In the genomic region with DNA sequence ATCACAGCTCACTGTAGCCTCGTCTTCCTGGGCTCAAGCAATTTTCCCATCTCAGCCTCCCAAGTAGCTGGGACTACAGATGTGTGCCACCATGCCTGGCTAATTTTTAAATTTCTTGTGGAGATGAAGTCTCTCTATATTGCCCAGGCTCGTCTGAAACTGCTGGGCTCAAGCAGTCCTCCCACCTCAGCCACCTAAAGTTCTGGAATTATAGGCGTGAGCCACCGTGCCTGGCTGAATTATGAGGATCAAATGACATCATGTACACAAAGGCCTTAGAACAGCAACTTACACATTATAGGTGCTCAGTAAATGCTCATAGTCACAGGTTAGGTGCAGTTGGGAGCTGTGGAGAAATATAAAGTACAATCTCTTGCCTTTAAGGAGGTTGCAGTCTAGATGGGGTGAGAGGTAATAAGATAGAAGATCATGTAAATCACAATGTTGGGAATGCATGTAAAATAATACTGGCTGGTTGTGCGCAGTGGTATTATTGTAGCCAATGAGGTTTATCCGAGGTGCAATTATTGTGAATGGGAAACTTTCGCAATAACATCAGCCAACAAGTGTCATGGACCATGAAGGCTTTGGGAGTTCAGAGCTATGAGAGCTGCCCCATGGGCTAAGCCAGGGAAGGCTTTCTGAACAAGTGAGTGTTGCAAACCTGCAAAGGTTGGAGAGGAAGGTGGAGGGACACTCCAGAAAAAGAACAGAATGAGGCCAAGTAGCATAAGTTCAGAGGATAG, we compare ENCODE assay signal across 21 cellular contexts. TPM values are rescaled to one million over a fixed set of nuclear protein-coding genes. Genes with fewer than 3 reads are reported as not detected.
DNase-seq lines count a peak whose midpoint lies in the region; ATAC-seq, FAIRE-seq and TF ChIP-seq lines count a peak whose summit lies in the region.
"Had no signal": no experiment of that assay in that cellular context is flagged by ENCODE, and none has a peak within 500 bp of the region (broad histone marks: within the 10 kb centered on the region; RNA-seq: fewer than 3 reads in every experiment).

No MANE protein-coding gene starts in this region.

- H3K4me3 Mint-ChIP-seq in osteocyte (ENCODE audit: unreplicated experiment), result no peak overlapping the region
- H3K4me3 Mint-ChIP-seq in naive thymus-derived CD4-positive, alpha-beta T cell, result no peak overlapping the region
- H3K4me3 Mint-ChIP-seq: CD14-positive monocyte had no signal

- TF ChIP-seq EP300 in HepG2 (IDR thresholded peaks at IDR 0.05; ENCODE audit: low read depth in 2 of 2, low read length in 2 of 2), result no peak
- TF ChIP-seq EP300 in HepG2 (CRISPR knock-in tag; IDR thresholded peaks at IDR 0.05; ENCODE audit: borderline replicate concordance), result no peak

- no TSS peak for BruUV-seq in HepG2 (replicated peaks; lab: Mats Ljungman, UMichigan)

- no peak overlapping the region for H3K4me2 ChIP-seq in HepG2 (ENCODE audit: low read depth, low read length)
- H3K4me2 ChIP-seq: KMS-11 had no signal

- peaks cover 9% of the 10 kb centered on the region for H3K4me1 Mint-ChIP-seq in osteocyte (ENCODE audit: unreplicated experiment)
- H3K4me1 Mint-ChIP-seq in naive thymus-derived CD4-positive, alpha-beta T cell, result peaks cover 0 to 8% (median 3%) of the 10 kb centered on the region in 7 donors

- in situ Hi-C loops in HepG2 (cut with HindIII; ENCODE audit: extremely low pct_ligation_motif_present, low pct_unique_long_range_greater_than_20kb), result no loop called here

- intact Hi-C loops in HepG2 (cut with micrococcal nuclease; ENCODE audit: unreplicated experiment), result no loop called here
- intact Hi-C loops in right lobe of liver (cut with DNase I), result no loop called here
- intact Hi-C loops in esophagus squamous epithelium (cut with DNase I), result no loop called here
- intact Hi-C loops in naive thymus-derived CD4-positive, alpha-beta T cell (cut with micrococcal nuclease), result no loop called here

- WGBS in HepG2 (ENCODE audit: low lambda C conversion rate), result 95% methylated on average over 7 of the region's 7 CpGs
- WGBS in right lobe of liver (ENCODE audit: insufficient coverage, low coverage, low lambda C conversion rate, missing lambda C conversion rate), result 88% methylated on average over 7 of the region's 7 CpGs
- WGBS in esophagus squamous epithelium, 2 donors, result 71 to 88% methylated on average over 7 of the region's 7 CpGs

- no peak overlapping the region for H2AFZ ChIP-seq in HepG2 (ENCODE audit: low read length)

- ATAC-seq in HepG2 (no peak), right lobe of liver (no peak)
- no peak for ATAC-seq in naive thymus-derived CD4-positive, alpha-beta T cell

- FAIRE-seq in HepG2 (lab: Jason Lieb, UNC), result no peak
- FAIRE-seq: A204.1, GM19239, HTR-8/SVneo had no signal

- CTCF ChIA-PET in HepG2 (lab: Yijun Ruan, JAX; ENCODE audit: low intra/inter-chr PET ratio, low total read pairs), result no interaction called here
- CTCF ChIA-PET in naive thymus-derived CD4-positive, alpha-beta T cell (lab: Charles Lee), result interaction anchor here (1.4 kb wide), 1 partner anchor 56 kb away, joined by 4 read pairs; no protein-coding TSS in a partner anchor

- TF ChIP-seq POLR2A in HepG2 (IDR thresholded peaks at IDR 0.05; ENCODE audit: insufficient read depth in 1 of 2, low read depth in 2 of 2, low read length in 2 of 2) (no peak), right lobe of liver (IDR thresholded peaks at IDR 0.05) (no peak), esophagus squamous epithelium (IDR thresholded peaks at IDR 0.05) (no peak)

- no peaks in the 10 kb centered on the region for H3K9me3 Mint-ChIP-seq in osteocyte (ENCODE audit: unreplicated experiment)
- H3K9me3 Mint-ChIP-seq in naive thymus-derived CD4-positive, alpha-beta T cell, result no peaks in the 10 kb centered on the region
- H3K9me3 Mint-ChIP-seq: CD14-positive monocyte had no signal

- H3K4me1 ChIP-seq in HepG2 (ENCODE audit: insufficient read depth, low read length) (peaks cover 51% of the 10 kb centered on the region), right lobe of liver (no peaks in the 10 kb centered on the region), esophagus squamous epithelium (peaks cover 0 to 27% (median 0%) of the 10 kb centered on the region in 3 donors)
- no peaks in the 10 kb centered on the region for H3K4me1 ChIP-seq in naive thymus-derived CD4-positive, alpha-beta T cell (ENCODE audit: control insufficient read depth in 2 of 2, insufficient read depth in 2 of 2, low read length in 2 of 2)

- H3K4me3 ChIP-seq in HepG2 (replicated peaks in 1 of 3; ENCODE audit: insufficient read depth in 1 of 3, low read depth in 2 of 3, low read length in 3 of 3) (no peak overlapping the region), right lobe of liver (no peak overlapping the region), esophagus squamous epithelium (no peak overlapping the region)
- H3K4me3 ChIP-seq in naive thymus-derived CD4-positive, alpha-beta T cell (ENCODE audit: low read length), result no peak overlapping the region
- H3K4me3 ChIP-seq: SK-N-MC had no signal

- peaks cover 5% of the 10 kb centered on the region for H3K27me3 Mint-ChIP-seq in osteocyte (ENCODE audit: unreplicated experiment)
- H3K27me3 Mint-ChIP-seq in naive thymus-derived CD4-positive, alpha-beta T cell, result peaks cover 0 to 7% (median 0%) of the 10 kb centered on the region in 5 donors

- DNase-seq in HepG2 (ENCODE audit: low spot score) (no peak), right lobe of liver (no peak), NCI-H69 (lab: John Stamatoyannopoulos, UW) (peak; percentile 26), esophagus squamous epithelium (lab: John Stamatoyannopoulos, UW) (no peak), osteocyte (ENCODE audit: extremely low spot score, unreplicated experiment) (no peak), ureter (ENCODE audit: low spot score) (no peak), cerebellar cortex (ENCODE audit: low spot score) (no peak)
- DNase-seq in naive thymus-derived CD4-positive, alpha-beta T cell, result no peak
- DNase-seq: DMS53; HCEC 1CT; NCI-H2081 treated with DMSO at 0.1 percent for 48 hours; NCI-H526 treated with DMSO at 0.1 percent for 48 hours; NK-92 treated with Interleukin-12 subunit alpha and Interleukin-12 subunit beta, amount 100 ng/mL, for 24 hours had no signal

- no peaks in the 10 kb centered on the region for H4K20me1 ChIP-seq in HepG2 (ENCODE audit: insufficient read depth, low read length)

- H3K27ac ChIP-seq in HepG2 (ENCODE audit: extremely low read length, insufficient read depth, low read length) (no peak overlapping the region), right lobe of liver (no peak overlapping the region), esophagus squamous epithelium (peak overlapping the region in 3 of 4 donors; percentile 56 to 79 (median 61))
- H3K27ac ChIP-seq in naive thymus-derived CD4-positive, alpha-beta T cell (ENCODE audit: low read depth, low read length), result no peak overlapping the region
- H3K27ac ChIP-seq: HL-60, KMS-11, SK-N-MC had no signal

- no peaks in the 10 kb centered on the region for H3K79me2 ChIP-seq in HepG2 (ENCODE audit: insufficient read depth, low read length)

- no peak overlapping the region for H3K9ac ChIP-seq in HepG2 (ENCODE audit: insufficient read depth, low read depth, low read length)
- H3K9ac ChIP-seq: KMS-11 had no signal

- no peak for TF ChIP-seq RAD21 in HepG2 (CRISPR knock-in tag; IDR thresholded peaks at IDR 0.05)

- no peak for TF ChIP-seq CTCF in HepG2 (CRISPR knock-in tag; IDR thresholded peaks at IDR 0.05)
- no peak for TF ChIP-seq CTCF in right lobe of liver (IDR thresholded peaks at IDR 0.05)
- no peak for TF ChIP-seq CTCF in esophagus squamous epithelium (IDR thresholded peaks at IDR 0.05)
- TF ChIP-seq CTCF in osteocyte (IDR thresholded peaks at IDR 0.05), result no peak

- H3K27me3 ChIP-seq in HepG2 (ENCODE audit: control insufficient read depth in 1 of 2, insufficient read depth in 2 of 2, low read length in 2 of 2), result no peaks in the 10 kb centered on the region
- no peaks in the 10 kb centered on the region for H3K27me3 ChIP-seq in right lobe of liver
- no peaks in the 10 kb centered on the region for H3K27me3 ChIP-seq in esophagus squamous epithelium
- no peaks in the 10 kb centered on the region for H3K27me3 ChIP-seq in naive thymus-derived CD4-positive, alpha-beta T cell (ENCODE audit: control insufficient read depth in 2 of 2, insufficient read depth in 2 of 2, low read length in 2 of 2)

- H3K9me3 ChIP-seq in HepG2 (ENCODE audit: low read length) (no peaks in the 10 kb centered on the region), right lobe of liver (no peaks in the 10 kb centered on the region), esophagus squamous epithelium (no peaks in the 10 kb centered on the region)
- H3K9me3 ChIP-seq in naive thymus-derived CD4-positive, alpha-beta T cell (ENCODE audit: control insufficient read depth in 2 of 3, low read length in 3 of 3), result no peaks in the 10 kb centered on the region

- no peak overlapping the region for H3K27ac Mint-ChIP-seq in osteocyte (ENCODE audit: unreplicated experiment)
- H3K27ac Mint-ChIP-seq in naive thymus-derived CD4-positive, alpha-beta T cell, result peak overlapping the region in 1 of 9 donors; percentile 30
- H3K27ac Mint-ChIP-seq: CD14-positive monocyte had no signal

- no peaks in the 10 kb centered on the region for H3K36me3 ChIP-seq in HepG2 (replicated peaks in 1 of 2; ENCODE audit: control insufficient read depth in 1 of 2, insufficient read depth in 2 of 2, low read length in 2 of 2)
- no peaks in the 10 kb centered on the region for H3K36me3 ChIP-seq in right lobe of liver
- H3K36me3 ChIP-seq in esophagus squamous epithelium, result no peaks in the 10 kb centered on the region
- H3K36me3 ChIP-seq in naive thymus-derived CD4-positive, alpha-beta T cell (ENCODE audit: control insufficient read depth in 2 of 3, insufficient read depth in 3 of 3, low read length in 3 of 3), result no peaks in the 10 kb centered on the region

- POLR2A ChIA-PET in HepG2 (lab: Yijun Ruan, JAX), result interaction anchor here (1.1 to 4.5 kb wide), 2 partner anchors 26 to 56 kb away, joined by 3 to 25 read pairs; partner anchors contain the start of gene CEACAM1
- POLR2A ChIA-PET in naive thymus-derived CD4-positive, alpha-beta T cell (lab: Charles Lee), result no interaction called here

- no peaks in the 10 kb centered on the region for H3K36me3 Mint-ChIP-seq in osteocyte (ENCODE audit: unreplicated experiment)
- H3K36me3 Mint-ChIP-seq in naive thymus-derived CD4-positive, alpha-beta T cell, result no peaks in the 10 kb centered on the region
- H3K36me3 Mint-ChIP-seq: CD14-positive monocyte had no signal

RNA-seq across cellular contexts. Expression of gene CXCL17, which starts 29.8 kb away (rescaled TPM):
- total RNA-seq in HepG2 (2016; rRNA removed; fragmentation: Illumina TruSeq; extraction: Trizol) (not detected in 2 replicates), right lobe of liver (under 1 TPM in 1 of 6 experiments, not detected in 5; 0.29 TPM), esophagus squamous epithelium (10 to 100 TPM; 19.3 to 97.7 (median 33.8) TPM), osteocyte (not detected in 2 replicates), ureter (77.8 TPM)
- not detected in 2 replicates for total RNA-seq in HepG2 (2016; cell fraction: cytosol; rRNA removed; fragmentation: Illumina TruSeq; extraction: Trizol; ENCODE audit: low read depth)
- total RNA-seq in HepG2 (2016; cell fraction: insoluble cytoplasmic fraction; rRNA removed; fragmentation: Illumina TruSeq; extraction: Trizol), result not detected in 2 replicates
- not detected in 2 replicates for total RNA-seq in HepG2 (2016; cell fraction: membrane; rRNA removed; fragmentation: Illumina TruSeq; extraction: Trizol)
- total RNA-seq in HepG2 (2016; cell fraction: nucleus; rRNA removed; fragmentation: Illumina TruSeq; extraction: Trizol), result not detected in 2 replicates
- polyA plus RNA-seq in HepG2 (2011; rRNA removed), result 0.10 and 0.12 TPM in 2 replicates
- 0.06 and 0.07 TPM in 2 replicates for polyA plus RNA-seq in HepG2 (2011; cell fraction: cytosol; rRNA removed)
- polyA plus RNA-seq in HepG2 (2011; cell fraction: nucleus; rRNA removed), result not detected in 2 replicates
- 0.23 TPM in 1 of 2 replicates, not detected in the other for polyA plus RNA-seq in HepG2 (2012)
- not detected in 2 replicates for polyA plus RNA-seq in HepG2 (2016; cell fraction: cytosol; fragmentation: Illumina TruSeq; extraction: Trizol; ENCODE audit: low read depth)
- polyA plus RNA-seq in HepG2 (2016; cell fraction: insoluble cytoplasmic fraction; fragmentation: Illumina TruSeq; extraction: Trizol; ENCODE audit: low read depth), result not detected in 2 replicates
- not detected in 2 replicates for polyA plus RNA-seq in HepG2 (2016; cell fraction: membrane; fragmentation: Illumina TruSeq; extraction: Trizol; ENCODE audit: low read depth)
- not detected in 2 replicates for polyA plus RNA-seq in HepG2 (2016; cell fraction: nucleus; fragmentation: Illumina TruSeq; extraction: Trizol; ENCODE audit: insufficient read depth, low read depth)
- polyA minus RNA-seq in HepG2 (2011; rRNA and poly(A)+ RNA removed; ENCODE audit: low replicate concordance), result not detected in 2 replicates
- polyA minus RNA-seq in HepG2 (2011; cell fraction: cytosol; rRNA and poly(A)+ RNA removed), result not detected in 2 replicates
- polyA minus RNA-seq in HepG2 (2011; cell fraction: nucleus; rRNA and poly(A)+ RNA removed), result not detected in 2 replicates
- total RNA-seq in naive thymus-derived CD4-positive, alpha-beta T cell, result not detected
- under 1 TPM in 1 of 2 donors, not detected in 1; 0.30 TPM for polyA plus RNA-seq in naive thymus-derived CD4-positive, alpha-beta T cell
- total RNA-seq: M059J had no signal
- polyA plus RNA-seq: CD14-positive monocyte had no signal

RNA-seq across cellular contexts. Expression of gene LIPE, which starts 45.4 kb away (rescaled TPM):
- total RNA-seq in HepG2 (2016; rRNA removed; fragmentation: Illumina TruSeq; extraction: Trizol), result not detected in 2 replicates
- total RNA-seq in HepG2 (2016; cell fraction: cytosol; rRNA removed; fragmentation: Illumina TruSeq; extraction: Trizol; ENCODE audit: low read depth), result not detected in 2 replicates
- total RNA-seq in HepG2 (2016; cell fraction: insoluble cytoplasmic fraction; rRNA removed; fragmentation: Illumina TruSeq; extraction: Trizol), result not detected in 2 replicates
- total RNA-seq in HepG2 (2016; cell fraction: membrane; rRNA removed; fragmentation: Illumina TruSeq; extraction: Trizol), result not detected in 2 replicates
- total RNA-seq in HepG2 (2016; cell fraction: nucleus; rRNA removed; fragmentation: Illumina TruSeq; extraction: Trizol), result not detected in 2 replicates
- 0.20 TPM in 1 of 2 replicates, not detected in the other for polyA plus RNA-seq in HepG2 (2011; rRNA removed)
- 0.08 and 0.13 TPM in 2 replicates for polyA plus RNA-seq in HepG2 (2011; cell fraction: cytosol; rRNA removed)
- polyA plus RNA-seq in HepG2 (2011; cell fraction: nucleus; rRNA removed), result 0.03 TPM in 1 of 2 replicates, not detected in the other
- polyA plus RNA-seq in HepG2 (2012), result 0.13 and 0.15 TPM in 2 replicates
- polyA plus RNA-seq in HepG2 (2016; cell fraction: cytosol; fragmentation: Illumina TruSeq; extraction: Trizol; ENCODE audit: low read depth), result not detected in 2 replicates
- polyA plus RNA-seq in HepG2 (2016; cell fraction: insoluble cytoplasmic fraction; fragmentation: Illumina TruSeq; extraction: Trizol; ENCODE audit: low read depth), result not detected in 2 replicates
- polyA plus RNA-seq in HepG2 (2016; cell fraction: membrane; fragmentation: Illumina TruSeq; extraction: Trizol; ENCODE audit: low read depth), result not detected in 2 replicates
- polyA plus RNA-seq in HepG2 (2016; cell fraction: nucleus; fragmentation: Illumina TruSeq; extraction: Trizol; ENCODE audit: insufficient read depth, low read depth), result not detected in 2 replicates
- not detected in 2 replicates for polyA minus RNA-seq in HepG2 (2011; rRNA and poly(A)+ RNA removed; ENCODE audit: low replicate concordance)
- polyA minus RNA-seq in HepG2 (2011; cell fraction: cytosol; rRNA and poly(A)+ RNA removed), result not detected in 2 replicates
- polyA minus RNA-seq in HepG2 (2011; cell fraction: nucleus; rRNA and poly(A)+ RNA removed), result not detected in 2 replicates
- 1 to 10 TPM in 5 of 6 experiments, under 1 TPM in 1; 0.87 to 2.5 (median 1.8) TPM for total RNA-seq in right lobe of liver
- 10 to 100 TPM in 1 of 4 donors, 1 to 10 TPM in 3; 5.2 to 10.8 (median 7.9) TPM for total RNA-seq in esophagus squamous epithelium
- 7.6 and 8.4 TPM in 2 replicates for total RNA-seq in osteocyte
- total RNA-seq in ureter, result 23.6 TPM
- 10 to 100 TPM; 15.8 to 35.4 (median 28.3) TPM for total RNA-seq in naive thymus-derived CD4-positive, alpha-beta T cell
- 1 to 10 TPM; 7.0 to 9.8 TPM for polyA plus RNA-seq in naive thymus-derived CD4-positive, alpha-beta T cell
- polyA plus RNA-seq: CD14-positive monocyte had no signal

RNA-seq across cellular contexts. Expression of gene CEACAM1, which starts 55.7 kb away (rescaled TPM):
- total RNA-seq in HepG2 (2016; rRNA removed; fragmentation: Illumina TruSeq; extraction: Trizol) (9.6 and 13.5 TPM in 2 replicates), right lobe of liver (10 to 100 TPM; 27.4 to 64.6 (median 45.7) TPM), esophagus squamous epithelium (100 to 1,000 TPM in 1 of 4 donors, 10 to 100 TPM in 3; 34.7 to 135 (median 67.3) TPM), osteocyte (not detected in 2 replicates), ureter (21.6 TPM)
- 2.4 and 3.1 TPM in 2 replicates for total RNA-seq in HepG2 (2016; cell fraction: cytosol; rRNA removed; fragmentation: Illumina TruSeq; extraction: Trizol; ENCODE audit: low read depth)
- total RNA-seq in HepG2 (2016; cell fraction: insoluble cytoplasmic fraction; rRNA removed; fragmentation: Illumina TruSeq; extraction: Trizol), result 8.3 and 13.2 TPM in 2 replicates
- total RNA-seq in HepG2 (2016; cell fraction: membrane; rRNA removed; fragmentation: Illumina TruSeq; extraction: Trizol), result 7.7 and 9.3 TPM in 2 replicates
- 22.7 and 31.8 TPM in 2 replicates for total RNA-seq in HepG2 (2016; cell fraction: nucleus; rRNA removed; fragmentation: Illumina TruSeq; extraction: Trizol)
- polyA plus RNA-seq in HepG2 (2011; rRNA removed), result 272 and 332 TPM in 2 replicates
- 102 and 103 TPM in 2 replicates for polyA plus RNA-seq in HepG2 (2011; cell fraction: cytosol; rRNA removed)
- polyA plus RNA-seq in HepG2 (2011; cell fraction: nucleus; rRNA removed), result 369 and 382 TPM in 2 replicates
- polyA plus RNA-seq in HepG2 (2012), result 97.8 and 119 TPM in 2 replicates
- 4.9 and 5.5 TPM in 2 replicates for polyA plus RNA-seq in HepG2 (2016; cell fraction: cytosol; fragmentation: Illumina TruSeq; extraction: Trizol; ENCODE audit: low read depth)
- polyA plus RNA-seq in HepG2 (2016; cell fraction: insoluble cytoplasmic fraction; fragmentation: Illumina TruSeq; extraction: Trizol; ENCODE audit: low read depth), result 23.8 and 26.6 TPM in 2 replicates
- polyA plus RNA-seq in HepG2 (2016; cell fraction: membrane; fragmentation: Illumina TruSeq; extraction: Trizol; ENCODE audit: low read depth), result 8.8 and 10.6 TPM in 2 replicates
- 77.3 and 85.7 TPM in 2 replicates for polyA plus RNA-seq in HepG2 (2016; cell fraction: nucleus; fragmentation: Illumina TruSeq; extraction: Trizol; ENCODE audit: insufficient read depth, low read depth)
- polyA minus RNA-seq in HepG2 (2011; rRNA and poly(A)+ RNA removed; ENCODE audit: low replicate concordance), result 0.07 and 87.5 TPM in 2 replicates
- 61.3 and 65.7 TPM in 2 replicates for polyA minus RNA-seq in HepG2 (2011; cell fraction: cytosol; rRNA and poly(A)+ RNA removed)
- 122 and 160 TPM in 2 replicates for polyA minus RNA-seq in HepG2 (2011; cell fraction: nucleus; rRNA and poly(A)+ RNA removed)
- total RNA-seq in naive thymus-derived CD4-positive, alpha-beta T cell, result 10 to 100 TPM in 1 of 5 experiments, 1 to 10 TPM in 4; 2.5 to 46.6 (median 7.6) TPM
- 1 to 10 TPM; 2.3 to 4.3 TPM for polyA plus RNA-seq in naive thymus-derived CD4-positive, alpha-beta T cell

Comparison
In these comparisons a context has a peak if more than half of its experiments do, and no peak if none do; other contexts are left out.
1. H3K27ac ChIP-seq: peak in esophagus squamous epithelium (3 of 4); none in HepG2 (single experiment), right lobe of liver (0 of 3) and naive thymus-derived CD4-positive, alpha-beta T cell (single experiment).
2. RNA of gene CXCL17, which starts 29.8 kb away (total RNA-seq): 77.8 TPM in ureter (single experiment) and 19.3 to 97.7 TPM in esophagus squamous epithelium; 0.29 TPM in right lobe of liver, not detected in HepG2, not detected in osteocyte and not detected in naive thymus-derived CD4-positive, alpha-beta T cell; every median in the first group is over 10 times any median in the second.